Comparison of ENCODE assay signal across 2 cellular contexts in the genomic region with DNA sequence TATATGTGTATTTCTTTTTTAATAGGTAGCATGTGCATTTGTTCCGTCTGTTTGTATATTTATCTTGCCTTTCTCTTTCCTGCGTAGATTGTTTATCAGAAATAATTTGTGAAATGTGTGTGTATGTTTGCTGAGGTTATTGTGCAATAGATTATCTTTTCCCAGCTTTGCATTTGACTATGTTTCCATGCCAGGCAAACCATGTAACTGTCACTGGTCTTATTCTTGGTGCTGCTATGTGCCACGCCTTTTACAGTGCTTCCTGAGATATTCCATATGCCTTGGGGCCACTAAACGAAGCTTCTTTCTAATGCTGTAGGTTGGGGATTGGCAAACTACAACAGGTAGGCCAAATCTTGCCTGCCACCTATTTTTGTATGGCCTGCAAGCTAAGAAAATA.
TF ChIP-seq lines count a peak whose summit lies in the region.

No MANE protein-coding gene starts in this region.

TF ChIP-seq in K562, 482 proteins besides CTCF, POLR2A, EP300 and RAD21:
- TF ChIP-seq CEBPB (tag; IDR thresholded peaks at IDR 0.05) (peak; percentile 42; the same call in 1 of the 2 replicates), STAT5B (CRISPR knock-in tag; IDR thresholded peaks at IDR 0.05) (no peak), CEBPG (CRISPR knock-in tag; IDR thresholded peaks at IDR 0.05) (no peak), CEBPG (tag; conservative IDR thresholded peaks at IDR 0.05 in 1 of 2, IDR thresholded peaks at IDR 0.05 in 1 of 2) (peak in 1 of 2 experiments; percentile 75; a peak in 1 of 4 replicates)
TF ChIP-seq in K562: peak in this region for 2.

TF ChIP-seq in HEK293T, 16 proteins besides CTCF, POLR2A, EP300 and RAD21:
- no peak for TF ChIP-seq ELF4 (IDR thresholded peaks at IDR 0.05)
- TF ChIP-seq PKNOX1 (IDR thresholded peaks at IDR 0.05), result no peak
